ENCODE assay signal across 22 cellular contexts in the genomic region with DNA sequence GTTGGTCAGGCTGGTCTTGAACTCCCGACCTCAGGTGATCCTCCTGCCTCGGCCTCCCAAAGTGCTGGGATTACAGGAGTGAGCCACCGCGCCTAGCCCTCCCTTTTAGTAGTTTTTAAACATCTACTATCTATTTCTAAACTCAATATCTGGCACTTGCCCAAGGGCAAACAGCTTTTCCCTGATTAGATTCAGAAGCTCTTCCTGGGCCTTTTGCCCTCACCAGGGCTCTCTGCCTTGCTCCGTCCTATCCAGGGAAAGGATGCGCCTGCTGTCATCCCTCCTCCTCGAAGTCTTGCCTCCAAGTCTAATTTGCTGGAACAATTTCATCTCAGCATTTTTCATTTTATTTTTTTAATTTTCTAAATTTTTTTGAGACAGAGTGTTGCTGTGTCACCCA. TPM values are rescaled to one million over a fixed set of nuclear protein-coding genes. Genes with fewer than 3 reads are reported as not detected.
A peak's percentile ranks its signal among the peaks of the same experiment; 100 is the strongest.
DNase-seq lines count a peak whose midpoint lies in the region; ATAC-seq and TF ChIP-seq lines count a peak whose summit lies in the region.
"Had no signal": no experiment of that assay in that cellular context is flagged by ENCODE, and none has a peak within 500 bp of the region (broad histone marks: within the 10 kb centered on the region; RNA-seq: fewer than 3 reads in every experiment).

No MANE protein-coding gene starts in this region.

- H3K27me3 ChIP-seq in esophagus muscularis mucosa, result no peaks in the 10 kb centered on the region
- H3K27me3 ChIP-seq in right lobe of liver, result no peaks in the 10 kb centered on the region
- no peaks in the 10 kb centered on the region for H3K27me3 ChIP-seq in ovary
- H3K27me3 ChIP-seq: BE2C, BLaER1 had no signal

- no peaks in the 10 kb centered on the region for H3K36me3 ChIP-seq in esophagus muscularis mucosa
- peaks cover 0 to 30% (median 6%) of the 10 kb centered on the region in 4 donors for H3K36me3 ChIP-seq in right lobe of liver
- no peaks in the 10 kb centered on the region for H3K36me3 ChIP-seq in ovary
- H3K36me3 ChIP-seq: BE2C, BLaER1 had no signal

- TF ChIP-seq POLR2A in esophagus muscularis mucosa (IDR thresholded peaks at IDR 0.05; ENCODE audit: low read depth), result no peak
- no peak for TF ChIP-seq POLR2A in right lobe of liver (IDR thresholded peaks at IDR 0.05)
- TF ChIP-seq POLR2A in ovary (IDR thresholded peaks at IDR 0.05), result no peak

- H3K9me3 ChIP-seq in esophagus muscularis mucosa (no peaks in the 10 kb centered on the region), right lobe of liver (no peaks in the 10 kb centered on the region), ovary (no peaks in the 10 kb centered on the region)
- H3K9me3 ChIP-seq: BE2C, BLaER1 had no signal

- TF ChIP-seq CTCF in esophagus muscularis mucosa (IDR thresholded peaks at IDR 0.05) (no peak), right lobe of liver (IDR thresholded peaks at IDR 0.05) (no peak), ovary (IDR thresholded peaks at IDR 0.05) (no peak)

- ATAC-seq in left lobe of liver (peak; percentile 78), right lobe of liver (peak; percentile 59 to 75 (median 64))
- ATAC-seq: GM12878 had no signal

- TF ChIP-seq EP300 in esophagus muscularis mucosa (IDR thresholded peaks at IDR 0.05), result no peak
- TF ChIP-seq EP300 in ovary (IDR thresholded peaks at IDR 0.05), result no peak

- no peak overlapping the region for H3K27ac ChIP-seq in esophagus muscularis mucosa (replicated peaks in 1 of 4)
- H3K27ac ChIP-seq in right lobe of liver, result no peak overlapping the region
- no peak overlapping the region for H3K27ac ChIP-seq in ovary
- H3K27ac ChIP-seq: BLaER1 had no signal

- DNase-seq in esophagus muscularis mucosa (ENCODE audit: extremely low spot score) (peak; percentile 70), left lobe of liver (ENCODE audit: low spot score) (no peak), right lobe of liver (peak in 1 of 3 donors; percentile 53), ovary (no peak), mesenteric fat pad (ENCODE audit: low spot score) (no peak)
- DNase-seq: 8988T; ACHN; BE2C; C1 segment of cervical spinal cord; CD4-positive, alpha-beta memory T cell; CD4-positive, CD25-positive, alpha-beta regulatory T cell; CD8-positive, alpha-beta memory T cell; COR-L47; DMS153; DMS53; DMS79; DND-41; EL; GDM1 had no signal

- H3K4me1 ChIP-seq in esophagus muscularis mucosa, result no peaks in the 10 kb centered on the region
- H3K4me1 ChIP-seq in right lobe of liver, result no peaks in the 10 kb centered on the region
- no peaks in the 10 kb centered on the region for H3K4me1 ChIP-seq in ovary (ENCODE audit: insufficient read depth)
- H3K4me1 ChIP-seq: BE2C, BLaER1 had no signal

- H3K4me3 ChIP-seq in esophagus muscularis mucosa, result no peak overlapping the region
- no peak overlapping the region for H3K4me3 ChIP-seq in right lobe of liver
- H3K4me3 ChIP-seq in ovary, result no peak overlapping the region
- H3K4me3 ChIP-seq: BLaER1, GM12878 had no signal

- 96% methylated on average over 7 of the region's 7 CpGs for WGBS in esophagus muscularis mucosa
- 60% methylated on average over 7 of the region's 7 CpGs for WGBS in right lobe of liver (ENCODE audit: insufficient coverage, low coverage, low lambda C conversion rate, missing lambda C conversion rate)
- 84 to 89% (median 89%) methylated on average over 7 of the region's 7 CpGs for WGBS in ovary, 3 donors

- intact Hi-C loops in esophagus muscularis mucosa (cut with DNase I), result no loop called here
- intact Hi-C loops in right lobe of liver (cut with DNase I), result no loop called here
- intact Hi-C loops in ovary (cut with DNase I), result no loop called here

RNA-seq across cellular contexts. Expression of a gene that starts 41.4 kb away (rescaled TPM):
- total RNA-seq in esophagus muscularis mucosa (10 to 100 TPM; 24.1 to 51.4 (median 33.8) TPM), left lobe of liver (0.40 TPM), right lobe of liver (1 to 10 TPM in 1 of 6 experiments, under 1 TPM in 5; 0.44 to 1.2 (median 0.62) TPM), ovary (10 to 100 TPM in 4 of 7 donors, 1 to 10 TPM in 3; 3.5 to 20.0 (median 11.0) TPM), mesenteric fat pad (5.4 TPM)
- polyA plus RNA-seq in ovary, result 10 to 100 TPM in 1 of 2 donors, 1 to 10 TPM in 1; 5.5 to 62.5 TPM
- total RNA-seq: CD4-positive, alpha-beta memory T cell; CD4-positive, CD25-positive, alpha-beta regulatory T cell; CD8-positive, alpha-beta memory T cell had no signal
- polyA plus RNA-seq: CD14-positive monocyte; CD4-positive, alpha-beta memory T cell; CD4-positive, CD25-positive, alpha-beta regulatory T cell; CD8-positive, alpha-beta memory T cell had no signal
